Comparison of ENCODE assay signal across 8 cellular contexts in the genomic region with DNA sequence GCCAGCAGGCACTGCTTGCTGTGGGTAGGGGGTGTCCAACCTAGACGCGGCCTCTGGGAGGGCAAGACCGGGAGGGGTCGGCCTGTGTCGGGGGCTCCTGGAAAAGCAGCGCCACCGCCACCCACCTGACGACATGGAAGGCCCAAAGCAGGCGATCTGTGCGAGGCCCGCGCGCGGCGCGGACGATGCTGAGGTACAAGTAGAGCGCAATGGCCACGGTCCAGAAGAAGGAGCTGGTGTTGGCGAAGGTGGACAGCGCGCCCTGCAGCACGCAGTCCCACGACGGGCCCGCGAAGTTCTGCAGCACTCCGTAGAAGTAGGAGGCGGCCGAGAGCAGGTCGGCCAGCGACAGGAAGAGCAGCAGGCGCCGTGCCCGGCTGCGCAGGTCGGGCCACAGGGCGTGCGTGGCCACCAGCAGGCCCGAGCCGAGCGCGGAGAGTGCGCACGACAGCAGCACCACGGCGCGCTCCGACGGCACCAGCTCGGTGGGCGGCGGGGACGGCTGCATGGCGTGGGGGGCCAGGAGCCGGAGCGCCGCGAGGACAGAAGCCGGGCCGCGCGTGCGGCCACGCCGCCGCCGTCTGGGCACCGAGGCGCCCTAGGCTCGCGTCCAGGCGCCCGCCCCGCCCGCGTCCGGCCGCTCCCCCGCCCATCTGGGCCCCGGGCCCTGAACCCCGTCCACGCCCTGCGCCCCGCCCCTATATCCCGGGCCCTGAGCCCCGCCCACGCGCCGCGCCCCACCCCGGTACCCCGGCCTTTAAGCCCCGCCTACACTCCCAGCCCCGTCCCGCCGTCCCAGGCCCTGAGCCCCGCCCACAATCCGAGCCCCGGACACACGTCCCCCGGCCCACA. TPM values are rescaled to one million over a fixed set of nuclear protein-coding genes. Genes with fewer than 3 reads are reported as not detected.
A peak's percentile ranks its signal among the peaks of the same experiment; 100 is the strongest.
DNase-seq lines count a peak whose midpoint lies in the region; ATAC-seq and TF ChIP-seq lines count a peak whose summit lies in the region.

A gene with protein sequence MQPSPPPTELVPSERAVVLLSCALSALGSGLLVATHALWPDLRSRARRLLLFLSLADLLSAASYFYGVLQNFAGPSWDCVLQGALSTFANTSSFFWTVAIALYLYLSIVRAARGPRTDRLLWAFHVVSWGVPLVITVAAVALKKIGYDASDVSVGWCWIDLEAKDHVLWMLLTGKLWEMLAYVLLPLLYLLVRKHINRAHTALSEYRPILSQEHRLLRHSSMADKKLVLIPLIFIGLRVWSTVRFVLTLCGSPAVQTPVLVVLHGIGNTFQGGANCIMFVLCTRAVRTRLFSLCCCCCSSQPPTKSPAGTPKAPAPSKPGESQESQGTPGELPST (minus strand): TSS at position 583 of the 852 bp plus-strand sequence. CDS start 75 bp downstream, at position 508.

- CTCF ChIA-PET in mammary epithelial cell (lab: Charles Lee; ENCODE audit: low non-redundant PET), result interaction anchor here (0.6 kb wide), 1 partner anchor 106 kb away, joined by 4 read pairs; a partner anchor contains a TSS

- no peaks in the 10 kb centered on the region for H3K27me3 ChIP-seq in mammary epithelial cell (ENCODE audit: insufficient read depth, low read length)

- peak within 1 kb of the TSS; percentile 96 for H2AFZ ChIP-seq in mammary epithelial cell (ENCODE audit: low read depth, low read length)

- H3K9me3 ChIP-seq in ES-I3 (ENCODE audit: control insufficient read depth, insufficient read depth, low read length), result no peaks in the 10 kb centered on the region
- no peaks in the 10 kb centered on the region for H3K9me3 ChIP-seq in mammary epithelial cell (replicated peaks; ENCODE audit: insufficient read depth, low read length)

- H3K4me3 ChIP-seq in WI38 (ENCODE audit: low read depth, low read length) (peak within 1 kb of the TSS; percentile 67), mammary epithelial cell (replicated peaks in 1 of 3; ENCODE audit: insufficient read depth in 1 of 3, low read depth in 2 of 3, low read length in 3 of 3) (peak within 1 kb of the TSS; percentile 51 to 78 (median 55))

- in situ Hi-C loops in mammary epithelial cell (cut with MboI; ENCODE audit: low sequenced_read_pairs in 2 of 2), result no loop called here

- BruUV-seq in mammary epithelial cell (replicated peaks; lab: Mats Ljungman, UMichigan), result no TSS peak

- H3K9ac ChIP-seq in ES-I3 (ENCODE audit: low read depth, low read length), result peak within 1 kb of the TSS; percentile 74
- H3K9ac ChIP-seq in mammary epithelial cell (ENCODE audit: insufficient read depth, low read length), result peak within 1 kb of the TSS; percentile 67

- peak; percentile 59 for DNase-seq in LHCN-M2 (ENCODE audit: low read depth)
- peak; percentile 72 for DNase-seq in mammary epithelial cell
- DNase-seq in iris pigment epithelial cell (ENCODE audit: low read depth), result peak; percentile 72
- peak; percentile 88 for DNase-seq in stimulated activated CD4-positive, alpha-beta T cell treated with anti-CD3 and anti-CD28 coated beads, Interleukin-15, amount 100 ng/mL, for 24 hours
- DNase-seq in NCI-H2107 (lab: John Stamatoyannopoulos, UW), result no peak

- peaks cover 33% of the 10 kb centered on the region for H3K79me2 ChIP-seq in mammary epithelial cell (ENCODE audit: insufficient read depth, low read length)

- H3K4me2 ChIP-seq in mammary epithelial cell (ENCODE audit: insufficient read depth, low read depth, low read length), result peak within 1 kb of the TSS; percentile 100

- TF ChIP-seq CTCF in WI38 (IDR thresholded peaks at IDR 0.05; ENCODE audit: low read depth, low read length) (no peak), mammary epithelial cell (conservative IDR thresholded peaks at IDR 0.05 in 1 of 2, IDR thresholded peaks at IDR 0.05 in 1 of 2; ENCODE audit: extremely low read depth in 1 of 2, insufficient read depth in 1 of 2, low read depth in 1 of 2, low read length in 2 of 2) (peak in 1 of 2 donors; percentile 15)

- H3K27ac ChIP-seq in mammary epithelial cell (ENCODE audit: insufficient read depth, low read depth, low read length), result peak within 1 kb of the TSS; percentile 3

- H4K20me1 ChIP-seq in mammary epithelial cell (ENCODE audit: insufficient read depth, low read length), result no peaks in the 10 kb centered on the region

- no peaks in the 10 kb centered on the region for H3K36me3 ChIP-seq in ES-I3 (ENCODE audit: insufficient read depth, low read length)
- H3K36me3 ChIP-seq in mammary epithelial cell (ENCODE audit: insufficient read depth, low read length), result no peaks in the 10 kb centered on the region

- dilution Hi-C loops in mammary epithelial cell (cut with HindIII; ENCODE audit: low sequenced_read_pairs), result no loop called here

- under 1% methylated on average over 20 of the region's 102 CpGs for WGBS in mammary epithelial cell (ENCODE audit: low coverage, missing lambda C conversion rate)

- ATAC-seq in GM21786 (IDR thresholded peaks at IDR 0.05; ENCODE audit: unreplicated experiment), result peak; percentile 47

- intact Hi-C loops in mammary epithelial cell (cut with micrococcal nuclease), result loop anchor here (1.0 to 2.0 kb wide), 2 partner anchors 18 to 250 kb away; a partner anchor contains a TSS

- H3K4me1 ChIP-seq in ES-I3 (ENCODE audit: insufficient read depth, low read length) (no peaks in the 10 kb centered on the region), mammary epithelial cell (ENCODE audit: insufficient read depth, low read length) (peaks cover 19% of the 10 kb centered on the region)

RNA-seq across cellular contexts. Expression of the gene that starts here (rescaled TPM):
- 1.9 TPM in 2 replicates for total RNA-seq in LHCN-M2 (2014; rRNA removed)
- 3.0 TPM for polyA plus RNA-seq in LHCN-M2 (2012)
- 10 to 100 TPM in 1 of 2 donors, 1 to 10 TPM in 1; 7.2 to 10.4 TPM for total RNA-seq in mammary epithelial cell
- 2.3 TPM for polyA plus RNA-seq in mammary epithelial cell
- polyA minus RNA-seq in mammary epithelial cell, result 16.1 TPM
